In the genomic region with DNA sequence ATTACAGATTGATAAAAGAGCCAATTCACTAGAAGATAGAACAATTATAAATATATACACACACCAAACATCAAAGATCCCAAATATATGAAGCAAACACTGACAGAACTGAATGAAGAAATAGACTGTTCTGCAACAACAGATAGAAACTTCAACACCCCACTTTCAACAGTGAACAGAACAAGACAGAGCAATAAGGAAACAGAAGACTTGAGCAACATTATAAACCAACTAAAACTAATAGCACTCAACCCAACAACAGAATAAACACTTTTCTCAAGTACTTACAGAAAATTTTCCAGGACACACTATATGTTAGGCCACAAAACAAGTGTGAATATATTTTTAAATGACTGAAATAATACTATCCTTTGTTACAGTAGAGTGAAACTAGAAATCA, we compare ENCODE assay signal across 18 cellular contexts.
"Had no signal": no experiment of that assay in that cellular context is flagged by ENCODE, and none has a peak within 500 bp of the region (broad histone marks: within the 10 kb centered on the region; RNA-seq: fewer than 3 reads in every experiment).

No MANE protein-coding gene starts in this region.

- H3K4me2 ChIP-seq: smooth muscle cell had no signal

- DNase-seq: activated naive CD4-positive, alpha-beta T cell; effector memory CD4-positive, alpha-beta T cell; foreskin keratinocyte; glutamatergic neuron; hypothalamus; right cardiac atrium; stimulated activated CD4-positive, alpha-beta T cell treated with anti-CD3 and anti-CD28 coated beads, Interleukin-4, amount 100 ng/mL, for 4 hours; stimulated activated CD8-positive, alpha-beta memory T cell treated with anti-CD3 and anti-CD28 coated beads, Interleukin-4, amount 100 ng/mL, for 48 hours had no signal

- H3K4me1 Mint-ChIP-seq: mesothelial cell of epicardium had no signal

- H3K27me3 ChIP-seq: ascending aorta, foreskin keratinocyte, suprapubic skin had no signal

- H3K36me3 ChIP-seq: ascending aorta, prostate gland, suprapubic skin had no signal

- H3K4me3 ChIP-seq: ascending aorta, prostate gland, smooth muscle cell, suprapubic skin had no signal

- H3K4me1 ChIP-seq: ascending aorta, foreskin keratinocyte, prostate gland, suprapubic skin had no signal

- H3K27ac Mint-ChIP-seq: activated T-helper 1 cell treated with anti-CD3 and anti-CD28 coated beads, Interleukin-12 subunit alpha, Interleukin-12 subunit beta, Interleukin-2, Interleukin-4 antibody, amounts not matched to agents 30 ng/mL and 10 ng/mL and 1 ng/mL, durations not matched to agents 14 hours and 24 hours and 36 hours; dendritic cell treated with granulocyte-macrophage colony-stimulating factor and Interleukin-4, amounts not matched to agents 40 ng/mL and 50 ng/mL, for 4 days; mesothelial cell of epicardium; stimulated activated naive CD8-positive, alpha-beta T cell treated with anti-CD3 and anti-CD28 coated beads, Interleukin-15, Interleukin-2, amounts not matched to agents 100 ng/mL and 50 ng/mL, for 24 hours; type B pancreatic cell had no signal

- H3K27ac ChIP-seq: ascending aorta, foreskin keratinocyte, prostate gland, suprapubic skin had no signal

- H3K9me3 ChIP-seq: ascending aorta, prostate gland, suprapubic skin had no signal

- ATAC-seq: activated CD4-positive, CD25-positive, alpha-beta regulatory T cell treated with anti-CD3 and anti-CD28 coated beads, Interleukin-2, amount 50 U/mL, for 24 hours; foreskin keratinocyte; right cardiac atrium had no signal

- H3K27me3 Mint-ChIP-seq: dendritic cell treated with granulocyte-macrophage colony-stimulating factor and Interleukin-4, amounts not matched to agents 40 ng/mL and 50 ng/mL, for 4 days; stimulated activated naive CD8-positive, alpha-beta T cell treated with anti-CD3 and anti-CD28 coated beads, Interleukin-15, Interleukin-2, amounts not matched to agents 100 ng/mL and 50 ng/mL, for 24 hours had no signal

- H3K4me3 Mint-ChIP-seq: activated T-helper 1 cell treated with anti-CD3 and anti-CD28 coated beads, Interleukin-12 subunit alpha, Interleukin-12 subunit beta, Interleukin-2, Interleukin-4 antibody, amounts not matched to agents 30 ng/mL and 10 ng/mL and 1 ng/mL, durations not matched to agents 14 hours and 24 hours and 36 hours; dendritic cell treated with granulocyte-macrophage colony-stimulating factor and Interleukin-4, amounts not matched to agents 40 ng/mL and 50 ng/mL, for 4 days; mesothelial cell of epicardium; stimulated activated naive CD8-positive, alpha-beta T cell treated with anti-CD3 and anti-CD28 coated beads, Interleukin-15, Interleukin-2, amounts not matched to agents 100 ng/mL and 50 ng/mL, for 24 hours; type B pancreatic cell had no signal
